ENCODE assay signal across 29 cellular contexts in the genomic region with DNA sequence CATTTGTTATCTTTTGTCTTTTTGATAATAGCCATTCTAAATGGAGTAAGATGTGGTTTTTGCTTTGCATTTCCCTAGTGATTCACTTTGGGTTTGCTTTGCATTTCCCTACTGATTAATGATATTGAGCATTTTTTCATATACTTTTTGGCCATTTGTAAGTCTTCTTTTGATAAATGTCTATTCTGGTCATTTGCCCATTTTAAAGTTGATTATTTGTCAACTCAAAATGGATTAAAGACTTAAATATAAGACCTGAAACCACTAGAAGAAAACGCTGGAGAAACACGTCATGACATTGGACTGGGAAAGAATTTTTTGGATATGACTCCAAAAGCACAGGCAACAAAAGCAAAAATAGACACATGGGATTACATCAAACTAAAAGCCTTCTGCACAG.
"Had no signal": no experiment of that assay in that cellular context is flagged by ENCODE, and none has a peak within 500 bp of the region (broad histone marks: within the 10 kb centered on the region; RNA-seq: fewer than 3 reads in every experiment).

No MANE protein-coding gene starts in this region.

- H3K4me2 ChIP-seq: neural progenitor cell had no signal

- H3K27ac ChIP-seq: left lung, lower lobe of right lung, neural progenitor cell, neutrophil, right atrium auricular region, right lobe of liver, spleen, tibial nerve, uterus had no signal

- H3K4me1 ChIP-seq: left lung, lower lobe of right lung, neural progenitor cell, right atrium auricular region, right lobe of liver, spleen, tibial nerve, uterus had no signal

- ATAC-seq: left colon; left lung; lower lobe of right lung; natural killer cell; right lobe of liver; stimulated activated memory B cell treated with anti-CD40 and anti-IgM and Interleukin-4, amounts not matched to agents 10 μg/mL and 1 μg/mL and 100 μg/mL, for 72 hours; stimulated activated naive CD8-positive, alpha-beta T cell treated with anti-CD3 and anti-CD28 coated beads, Interleukin-15, amount 100 ng/mL, for 72 hours had no signal

- H3K9me3 ChIP-seq: left lung, lower lobe of right lung, neutrophil, right atrium auricular region, right lobe of liver, spleen, tibial nerve, uterus had no signal

- DNase-seq: hypothalamus; immature natural killer cell; kidney; left colon; left lung; lower lobe of right lung; mammary epithelial cell; mesenchymal stem cell; naive B cell; natural killer cell; nephron progenitor cell; occipital lobe; right lobe of liver; small intestine; spleen; stimulated activated CD4-positive, alpha-beta T cell treated with anti-CD3 and anti-CD28 coated beads, Interleukin-1b, Interleukin-23, amount 100 ng/mL, for 48 hours; stimulated activated CD4-positive, alpha-beta T cell treated with anti-CD3 and anti-CD28 coated beads, Interleukin-2, amount 100 ng/mL, for 48 hours; stimulated activated CD4-positive, alpha-beta T cell treated with anti-CD3 and anti-CD28 coated beads, Interleukin-4, amount 100 ng/mL, for 4 hours; stimulated activated CD8-positive, alpha-beta memory T cell treated with anti-CD3 and anti-CD28 coated beads, Interleukin-4, amount 100 ng/mL, for 48 hours; stimulated activated naive CD4-positive, alpha-beta T cell treated with Interleukin-2 at 50 U/mL for 16 hours; stimulated activated naive CD8-positive, alpha-beta T cell treated with anti-CD3 and anti-CD28 coated beads, Interleukin-15, amount 100 ng/mL, for 72 hours; substantia nigra; uterus had no signal

- H3K4me3 ChIP-seq: left lung, lower lobe of right lung, neural progenitor cell, right atrium auricular region, right lobe of liver, spleen, tibial nerve, uterus had no signal

- FAIRE-seq: islet of Langerhans, kidney, small intestine had no signal
